ENCODE assay signal across 8 cellular contexts in genomic region chr1:80656011-80656627, GRCh38.
DNase-seq lines count a peak whose midpoint lies in the region; ATAC-seq and TF ChIP-seq lines count a peak whose summit lies in the region.

No MANE protein-coding gene starts in this region.

- no peaks in the 10 kb centered on the region for H3K27me3 Mint-ChIP-seq in Calu3 (ENCODE audit: unreplicated experiment)

- ATAC-seq in GM19467 (IDR thresholded peaks at IDR 0.05; ENCODE audit: unreplicated experiment) (peak; percentile 83), HG03520 (IDR thresholded peaks at IDR 0.05; ENCODE audit: unreplicated experiment) (peak; percentile 88)

- peak; percentile 56 for TF ChIP-seq CTCF in Calu3 (IDR thresholded peaks at IDR 0.05; ENCODE audit: unreplicated experiment)

- H3K36me3 Mint-ChIP-seq in Calu3 (ENCODE audit: insufficient read depth, unreplicated experiment): no peaks in the 10 kb centered on the region

- H3K27ac Mint-ChIP-seq in Calu3 (ENCODE audit: unreplicated experiment): peak overlapping the region; percentile 24

- BruUV-seq in Calu3 (replicated peaks; lab: Mats Ljungman, UMichigan): no TSS peak

- H3K4me1 Mint-ChIP-seq in Calu3 (ENCODE audit: low read depth, unreplicated experiment): peaks cover 19% of the 10 kb centered on the region

- in situ Hi-C loops in T47D (cut with HindIII; ENCODE audit: low pct_unique_long_range_greater_than_20kb, low sequenced_read_pairs): no loop called here

- intact Hi-C loops in Calu3 (cut with micrococcal nuclease; ENCODE audit: unreplicated experiment): loop anchor here (5.0 kb wide), 1 partner anchor 109 kb away; no protein-coding TSS in a partner anchor

- no peaks in the 10 kb centered on the region for H3K9me3 Mint-ChIP-seq in Calu3 (ENCODE audit: low read depth, unreplicated experiment)

- DNase-seq in Calu3: peak; percentile 49
- peak; percentile 19 to 76 for DNase-seq in T47D (ENCODE audit: low read depth in 1 of 2, low spot score in 1 of 2)
- DNase-seq in skeletal muscle cell (ENCODE audit: low read depth): peak; percentile 19
- DNase-seq in NCI-H1048 (lab: John Stamatoyannopoulos, UW): no peak
- no peak for DNase-seq in NCI-H524 treated with DMSO at 0.1 percent for 48 hours (lab: John Stamatoyannopoulos, UW)
- no peak for DNase-seq in activated naive CD4-positive, alpha-beta T cell treated with Interleukin-2 at 50 U/mL for 16 hours

- CTCF ChIA-PET in Calu3 (lab: Charles Lee): interaction anchor here (0.6 kb wide), 2 partner anchors 11 to 18 kb away, joined by 3 to 5 read pairs; no protein-coding TSS in a partner anchor

- peak overlapping the region; percentile 14 for H3K4me3 Mint-ChIP-seq in Calu3 (ENCODE audit: low read depth, unreplicated experiment)

- no peak overlapping the region for H3K4me3 ChIP-seq in skeletal muscle cell (ENCODE audit: low read depth, low read length)

Comparison
In these comparisons a context has a peak if more than half of its experiments do, and no peak if none do; other contexts are left out.
1. DNase-seq: peak in Calu3 (single experiment), T47D (2 of 2) and skeletal muscle cell (single experiment); none in NCI-H1048 (single experiment), NCI-H524 treated with DMSO at 0.1 percent for 48 hours (single experiment) and activated naive CD4-positive, alpha-beta T cell treated with Interleukin-2 at 50 U/mL for 16 hours (single experiment).